20 cellular contexts compared by ENCODE assay signal in the genomic region with DNA sequence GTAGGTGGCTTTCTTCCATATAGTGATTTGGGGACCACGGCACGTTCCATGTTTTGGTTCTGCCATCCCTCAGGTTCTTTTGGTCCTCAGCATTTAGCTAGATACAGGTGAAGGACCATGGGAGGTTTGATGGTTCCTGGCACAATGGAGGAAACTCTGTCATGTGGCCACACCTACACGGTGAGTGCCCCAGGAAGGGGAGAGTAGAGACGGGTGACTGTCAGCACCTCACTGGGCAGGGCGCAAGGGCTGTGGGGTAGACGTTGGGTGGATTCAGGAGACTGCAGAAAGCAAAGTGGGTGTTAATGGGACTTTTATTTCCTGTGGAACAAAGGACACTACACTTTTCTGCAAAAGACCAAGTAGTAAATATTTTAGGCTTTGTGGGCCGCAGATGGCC.
DNase-seq lines count a peak whose midpoint lies in the region; ATAC-seq and TF ChIP-seq lines count a peak whose summit lies in the region.
"Had no signal": no experiment of that assay in that cellular context is flagged by ENCODE, and none has a peak within 500 bp of the region (broad histone marks: within the 10 kb centered on the region; RNA-seq: fewer than 3 reads in every experiment).

No MANE protein-coding gene starts in this region.

- H3K4me3 Mint-ChIP-seq in CD4-positive, alpha-beta memory T cell = no peak overlapping the region
- H3K4me3 Mint-ChIP-seq in Caco-2 (ENCODE audit: unreplicated experiment) (no peak overlapping the region), nephron progenitor cell (no peak overlapping the region)
- H3K4me3 Mint-ChIP-seq in activated T-helper 2 cell treated with anti-CD3 and anti-CD28 coated beads, Interferon-gamma antibody, Interleukin-2, Interleukin-4, amounts not matched to agents 10 μg/mL and 5 μg/mL and 100 μg/mL, durations not matched to agents 14 hours and 24 hours and 36 hours (ENCODE audit: low read depth) = no peak overlapping the region
- H3K4me3 Mint-ChIP-seq: activated T-cell treated with anti-CD3 and anti-CD28 coated beads, Interleukin-2, amount 50 U/mL, for 4 hours; type B pancreatic cell had no signal

- no peak for TF ChIP-seq EP300 in upper lobe of left lung (IDR thresholded peaks at IDR 0.05)

- H3K4me1 ChIP-seq in CD4-positive, alpha-beta memory T cell (ENCODE audit: insufficient read depth, low read length) = peaks cover 15% of the 10 kb centered on the region
- H3K4me1 ChIP-seq in Caco-2 (peaks cover 21% of the 10 kb centered on the region), upper lobe of left lung (peaks cover 13 to 57% (median 28%) of the 10 kb centered on the region in 4 donors)

- H3K9me3 Mint-ChIP-seq in CD4-positive, alpha-beta memory T cell = no peaks in the 10 kb centered on the region
- H3K9me3 Mint-ChIP-seq in Caco-2 (ENCODE audit: unreplicated experiment) (no peaks in the 10 kb centered on the region), nephron progenitor cell (no peaks in the 10 kb centered on the region)
- no peaks in the 10 kb centered on the region for H3K9me3 Mint-ChIP-seq in activated T-helper 2 cell treated with anti-CD3 and anti-CD28 coated beads, Interferon-gamma antibody, Interleukin-2, Interleukin-4, amounts not matched to agents 10 μg/mL and 5 μg/mL and 100 μg/mL, durations not matched to agents 14 hours and 24 hours and 36 hours
- H3K9me3 Mint-ChIP-seq: activated T-cell treated with anti-CD3 and anti-CD28 coated beads, Interleukin-2, amount 50 U/mL, for 4 hours; type B pancreatic cell had no signal

- peaks cover 17 to 70% of the 10 kb centered on the region in 2 donors for H3K36me3 Mint-ChIP-seq in CD4-positive, alpha-beta memory T cell
- H3K36me3 Mint-ChIP-seq in Caco-2 (ENCODE audit: insufficient read depth, unreplicated experiment) (peaks cover 61% of the 10 kb centered on the region), nephron progenitor cell (ENCODE audit: low read depth) (peaks cover 32% of the 10 kb centered on the region)
- H3K36me3 Mint-ChIP-seq in activated T-helper 2 cell treated with anti-CD3 and anti-CD28 coated beads, Interferon-gamma antibody, Interleukin-2, Interleukin-4, amounts not matched to agents 10 μg/mL and 5 μg/mL and 100 μg/mL, durations not matched to agents 14 hours and 24 hours and 36 hours (ENCODE audit: low read depth) = peaks cover 55% of the 10 kb centered on the region

- H3K4me1 Mint-ChIP-seq in CD4-positive, alpha-beta memory T cell = peaks cover 45 to 84% (median 60%) of the 10 kb centered on the region in 4 donors
- H3K4me1 Mint-ChIP-seq in Caco-2 (ENCODE audit: low read depth, unreplicated experiment) = peaks cover 25% of the 10 kb centered on the region
- H3K4me1 Mint-ChIP-seq in activated T-helper 2 cell treated with anti-CD3 and anti-CD28 coated beads, Interferon-gamma antibody, Interleukin-2, Interleukin-4, amounts not matched to agents 10 μg/mL and 5 μg/mL and 100 μg/mL, durations not matched to agents 14 hours and 24 hours and 36 hours (ENCODE audit: low read depth) = peaks cover 24% of the 10 kb centered on the region
- H3K4me1 Mint-ChIP-seq in nephron progenitor cell = peaks cover 27% of the 10 kb centered on the region

- no peaks in the 10 kb centered on the region for H3K27me3 Mint-ChIP-seq in CD4-positive, alpha-beta memory T cell
- H3K27me3 Mint-ChIP-seq in Caco-2 (ENCODE audit: insufficient read depth, unreplicated experiment) = no peaks in the 10 kb centered on the region
- H3K27me3 Mint-ChIP-seq in activated T-helper 2 cell treated with anti-CD3 and anti-CD28 coated beads, Interferon-gamma antibody, Interleukin-2, Interleukin-4, amounts not matched to agents 10 μg/mL and 5 μg/mL and 100 μg/mL, durations not matched to agents 14 hours and 24 hours and 36 hours (ENCODE audit: low read depth) = no peaks in the 10 kb centered on the region
- H3K27me3 Mint-ChIP-seq in nephron progenitor cell (ENCODE audit: low read depth, poor library complexity) = no peaks in the 10 kb centered on the region
- H3K27me3 Mint-ChIP-seq: type B pancreatic cell had no signal

- intact Hi-C loops in CD4-positive, alpha-beta memory T cell (cut with micrococcal nuclease) = no loop called here
- intact Hi-C loops in Caco-2 (cut with micrococcal nuclease; ENCODE audit: unreplicated experiment) = loop anchor here (2.0 kb wide), 1 partner anchor 73 kb away; a partner anchor contains a TSS
- intact Hi-C loops in activated T-helper 2 cell treated with anti-CD3 and anti-CD28 coated beads, Interferon-gamma antibody, Interleukin-2, Interleukin-4, amounts not matched to agents 10 μg/mL and 5 μg/mL and 100 μg/mL, durations not matched to agents 14 hours and 24 hours and 36 hours (cut with micrococcal nuclease) = no loop called here

- ATAC-seq in upper lobe of left lung (ENCODE audit: low FRiP score in 2 of 2) (no peak), HG03175 (IDR thresholded peaks at IDR 0.05; ENCODE audit: unreplicated experiment) (no peak), HG03139 (IDR thresholded peaks at IDR 0.05; ENCODE audit: unreplicated experiment) (no peak)
- ATAC-seq: lower lobe of right lung had no signal

- H3K9me3 ChIP-seq in CD4-positive, alpha-beta memory T cell (ENCODE audit: control insufficient read depth in 1 of 2, low read length in 2 of 2) = no peaks in the 10 kb centered on the region
- H3K9me3 ChIP-seq in Caco-2 (no peaks in the 10 kb centered on the region), upper lobe of left lung (no peaks in the 10 kb centered on the region)
- H3K9me3 ChIP-seq: lower lobe of right lung, sigmoid colon, stomach had no signal

- no peak for TF ChIP-seq CTCF in Caco-2 (IDR thresholded peaks at IDR 0.05; ENCODE audit: insufficient read depth in 1 of 2, low read depth in 1 of 2, low read length in 1 of 2, severe bottlenecking in 1 of 2, unreplicated experiment in 1 of 2)
- TF ChIP-seq CTCF in nephron progenitor cell (IDR thresholded peaks at IDR 0.05) = no peak
- TF ChIP-seq CTCF in upper lobe of left lung (IDR thresholded peaks at IDR 0.05) = no peak

- H3K27ac ChIP-seq in CD4-positive, alpha-beta memory T cell (ENCODE audit: low read depth, low read length) = no peak overlapping the region
- no peak overlapping the region for H3K27ac ChIP-seq in upper lobe of left lung
- H3K27ac ChIP-seq: lower lobe of right lung, parathyroid adenoma, sigmoid colon had no signal

- peaks cover 13% of the 10 kb centered on the region for H3K36me3 ChIP-seq in CD4-positive, alpha-beta memory T cell (ENCODE audit: insufficient read depth, low read length)
- H3K36me3 ChIP-seq in Caco-2 (ENCODE audit: control insufficient read depth, insufficient read depth, low read length) (peaks cover 7% of the 10 kb centered on the region), upper lobe of left lung (peaks cover 2 to 26% (median 4%) of the 10 kb centered on the region in 4 donors)

- no TSS peak for BruUV-seq in Caco-2 (replicated peaks; lab: Mats Ljungman, UMichigan)

- H3K4me3 ChIP-seq in CD4-positive, alpha-beta memory T cell (ENCODE audit: low read length in 2 of 2) = no peak overlapping the region
- H3K4me3 ChIP-seq in Caco-2 (ENCODE audit: low read depth, low read length) = no peak overlapping the region
- no peak overlapping the region for H3K4me3 ChIP-seq in upper lobe of left lung
- H3K4me3 ChIP-seq: lower lobe of right lung, sigmoid colon, stomach had no signal

- H3K27ac Mint-ChIP-seq in CD4-positive, alpha-beta memory T cell = peak overlapping the region in 6 of 7 donors; percentile 17 to 88 (median 54)
- H3K27ac Mint-ChIP-seq in Caco-2 (ENCODE audit: unreplicated experiment) (peak overlapping the region; percentile 45), nephron progenitor cell (peak overlapping the region; percentile 56)
- peak overlapping the region; percentile 54 for H3K27ac Mint-ChIP-seq in activated T-helper 2 cell treated with anti-CD3 and anti-CD28 coated beads, Interferon-gamma antibody, Interleukin-2, Interleukin-4, amounts not matched to agents 10 μg/mL and 5 μg/mL and 100 μg/mL, durations not matched to agents 14 hours and 24 hours and 36 hours

- no peak for TF ChIP-seq POLR2A in upper lobe of left lung (IDR thresholded peaks at IDR 0.05)

- no peaks in the 10 kb centered on the region for H3K27me3 ChIP-seq in CD4-positive, alpha-beta memory T cell (ENCODE audit: insufficient read depth, low read length)
- H3K27me3 ChIP-seq in Caco-2 (replicated peaks; ENCODE audit: control insufficient read depth, insufficient read depth, low read length) = no peaks in the 10 kb centered on the region
- no peaks in the 10 kb centered on the region for H3K27me3 ChIP-seq in upper lobe of left lung
- H3K27me3 ChIP-seq: sigmoid colon, stomach had no signal

- DNase-seq in CD4-positive, alpha-beta memory T cell = no peak
- no peak for DNase-seq in Caco-2
- no peak for DNase-seq in activated T-helper 2 cell treated with anti-CD3 and anti-CD28 coated beads, Interferon-gamma antibody, Interleukin-2, Interleukin-4, amounts not matched to agents 10 μg/mL and 5 μg/mL and 100 μg/mL, durations not matched to agents 14 hours and 24 hours and 36 hours (ENCODE audit: low spot score)
- DNase-seq in nephron progenitor cell = no peak
- DNase-seq in upper lobe of left lung = no peak
- DNase-seq: activated CD4-positive, alpha-beta T cell treated with anti-CD3 and anti-CD28 coated beads, Interleukin-2, amount 50 U/mL, for 48 hours; activated T-cell treated with anti-CD3 and anti-CD28 coated beads, Interleukin-2, amount 50 U/mL, for 4 hours; AML-193; Calu3; lower lobe of right lung; NCI-H1048; NCI-H187 treated with DMSO at 0.1 percent for 48 hours; NCI-H774; SHP77 treated with DMSO at 0.1 percent for 48 hours; sigmoid colon; stomach had no signal

- CTCF ChIA-PET in CD4-positive, alpha-beta memory T cell (lab: Charles Lee; ENCODE audit: partially characterized antibody) = no interaction called here
- CTCF ChIA-PET in Caco-2 (lab: Charles Lee) = no interaction called here

- POLR2A ChIA-PET in CD4-positive, alpha-beta memory T cell (lab: Charles Lee; ENCODE audit: partially characterized antibody) = no interaction called here
- POLR2A ChIA-PET in Caco-2 (lab: Charles Lee) = no interaction called here

- WGBS in upper lobe of left lung, 2 donors = 71 to 77% methylated on average over 6 to 7 of the region's 7 CpGs
